Comparison of ENCODE assay signal across 36 cellular contexts in the genomic region with DNA sequence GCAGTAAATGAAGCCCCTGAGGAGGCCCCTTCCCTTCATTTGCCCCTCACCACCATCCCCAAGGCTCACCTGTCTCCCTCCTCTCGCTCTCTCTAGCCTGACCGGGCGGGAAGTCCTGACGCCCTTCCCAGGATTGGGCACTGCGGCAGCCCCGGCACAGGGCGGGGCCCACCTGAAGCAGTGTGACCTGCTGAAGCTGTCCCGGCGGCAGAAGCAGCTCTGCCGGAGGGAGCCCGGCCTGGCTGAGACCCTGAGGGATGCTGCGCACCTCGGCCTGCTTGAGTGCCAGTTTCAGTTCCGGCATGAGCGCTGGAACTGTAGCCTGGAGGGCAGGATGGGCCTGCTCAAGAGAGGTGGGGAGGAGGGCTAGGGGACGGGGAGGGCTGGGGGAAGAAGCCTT. TPM values are rescaled to one million over a fixed set of nuclear protein-coding genes. Genes with fewer than 3 reads are reported as not detected.
"Had no signal": no experiment of that assay in that cellular context is flagged by ENCODE, and none has a peak within 500 bp of the region (broad histone marks: within the 10 kb centered on the region; RNA-seq: fewer than 3 reads in every experiment).

No MANE protein-coding gene starts in this region.

- H3K27ac ChIP-seq: adrenal gland, body of pancreas, brain microvascular endothelial cell, breast epithelium, VCaP had no signal

- FAIRE-seq: astrocyte, TTC549 had no signal

- H3K9me3 ChIP-seq: adrenal gland, body of pancreas, breast epithelium had no signal

- H3K4me1 ChIP-seq: adrenal gland, breast epithelium had no signal

- H3K27me3 ChIP-seq: adrenal gland, body of pancreas, brain microvascular endothelial cell, breast epithelium had no signal

- H3K36me3 ChIP-seq: adrenal gland, brain microvascular endothelial cell, breast epithelium had no signal

- DNase-seq: activated B cell treated with CpG ODN at 0.5 μM for 24 hours; activated CD4-positive, alpha-beta memory T cell treated with anti-CD3 and anti-CD28 coated beads for 36 hours; activated CD4-positive, alpha-beta T cell treated with anti-CD3 and anti-CD28 coated beads for 4 hours; activated CD4-positive, alpha-beta T cell treated with anti-CD3 and anti-CD28 coated beads, Interleukin-2, amount 10 ng/mL, durations not matched to agents 24 days and 14 days; activated CD4-positive, alpha-beta T cell treated with anti-CD3 and anti-CD28 coated beads, Interleukin-2, amount 50 U/mL, for 1 hour; activated CD4-positive, alpha-beta T cell treated with anti-CD3 and anti-CD28 coated beads, Interleukin-2, amount 50 U/mL, for 4 hours; activated CD4-positive, CD25-positive, alpha-beta regulatory T cell treated with anti-CD3 and anti-CD28 coated beads, Interleukin-2, amount 50 U/mL, for 72 hours; activated CD8-positive, alpha-beta memory T cell treated with anti-CD3 and anti-CD28 coated beads, Interleukin-2, amount 50 U/mL, for 4 hours; activated CD8-positive, alpha-beta T cell treated with anti-CD3 and anti-CD28 coated beads for 36 hours; activated effector memory CD4-positive, alpha-beta T cell treated with anti-CD3 and anti-CD28 coated beads, Interleukin-2, amount 50 U/mL, for 16 hours; activated gamma-delta T cell treated with Interleukin-2 at 50 U/mL for 16 hours; activated naive CD4-positive, alpha-beta T cell; activated naive CD4-positive, alpha-beta T cell treated with anti-CD3 and anti-CD28 coated beads for 36 hours; activated naive CD4-positive, alpha-beta T cell treated with anti-CD3 and anti-CD28 coated beads, Interleukin-2, amount 50 U/mL, for 16 hours; activated naive CD8-positive, alpha-beta T cell treated with anti-CD3 and anti-CD28 coated beads for 36 hours; activated T-cell treated with anti-CD3 and anti-CD28 coated beads for 4 hours; activated T-cell treated with anti-CD3 and anti-CD28 coated beads, Interleukin-2, amount 50 U/mL, for 1 hour; activated T-cell treated with anti-CD3 and anti-CD28 coated beads, Interleukin-2, amount 50 U/mL, for 4 hours; activated T-cell treated with anti-CD3 and anti-CD28 coated beads, Interleukin-2, amount 50 U/mL, for 72 hours; adrenal gland; amniotic stem cell; aorta; body of pancreas; brain microvascular endothelial cell; central memory CD4-positive, alpha-beta T cell; T-helper 1 cell; T-helper 2 cell; T-helper 9 cell had no signal

- H3K4me3 ChIP-seq: adrenal gland, body of pancreas, breast epithelium had no signal

- ATAC-seq: activated CD8-positive, alpha-beta T cell treated with anti-CD3 and anti-CD28 coated beads for 36 hours; activated naive CD4-positive, alpha-beta T cell treated with anti-CD3 and anti-CD28 coated beads, Interleukin-2, amount 50 U/mL, for 72 hours; activated T-cell treated with anti-CD3 and anti-CD28 coated beads, Interleukin-2, amount 50 U/mL, for 4 hours; activated T-cell treated with anti-CD3 and anti-CD28 coated beads, Interleukin-2, amount 50 U/mL, for 72 hours; activated T-helper 17 cell treated with anti-CD3 and anti-CD28 coated beads, Interleukin-2, amount 50 U/mL, for 72 hours; body of pancreas had no signal

RNA-seq across cellular contexts. Expression of gene WNT9B, which starts 21.0 kb away (rescaled TPM):
- total RNA-seq: activated B cell treated with CpG ODN at 0.5 μM for 24 hours; activated CD4-positive, alpha-beta memory T cell treated with anti-CD3 and anti-CD28 coated beads for 36 hours; activated CD4-positive, alpha-beta T cell treated with anti-CD3 and anti-CD28 coated beads, Interleukin-2, amount 10 ng/mL, durations not matched to agents 24 days and 14 days; activated CD8-positive, alpha-beta memory T cell treated with anti-CD3 and anti-CD28 coated beads for 36 hours; activated CD8-positive, alpha-beta T cell treated with anti-CD3 and anti-CD28 coated beads for 36 hours; activated naive CD4-positive, alpha-beta T cell treated with anti-CD3 and anti-CD28 coated beads for 36 hours; activated naive CD4-positive, alpha-beta T cell treated with anti-CD3 and anti-CD28 coated beads, Interleukin-2, amount 50 U/mL, for 72 hours; activated naive CD8-positive, alpha-beta T cell treated with anti-CD3 and anti-CD28 coated beads for 36 hours; activated T-cell treated with anti-CD3 and anti-CD28 coated beads, Interleukin-2, amount 50 U/mL, for 4 hours; activated T-cell treated with anti-CD3 and anti-CD28 coated beads, Interleukin-2, amount 50 U/mL, for 72 hours; activated T-helper 1 cell treated with anti-CD3 and anti-CD28 coated beads, Interleukin-12 subunit alpha, Interleukin-12 subunit beta, Interleukin-2, Interleukin-4 antibody, amounts not matched to agents 30 ng/mL and 10 ng/mL and 1 ng/mL, durations not matched to agents 14 hours and 24 hours and 36 hours; activated T-helper 17 cell treated with anti-CD3 and anti-CD28 coated beads, Interleukin-2, amount 50 U/mL, for 72 hours; body of pancreas had no signal

RNA-seq across cellular contexts. Expression of gene WNT3, which starts 53.9 kb away (rescaled TPM):
- total RNA-seq: activated naive CD4-positive, alpha-beta T cell treated with anti-CD3 and anti-CD28 coated beads for 36 hours had no signal
